In the genomic region with DNA sequence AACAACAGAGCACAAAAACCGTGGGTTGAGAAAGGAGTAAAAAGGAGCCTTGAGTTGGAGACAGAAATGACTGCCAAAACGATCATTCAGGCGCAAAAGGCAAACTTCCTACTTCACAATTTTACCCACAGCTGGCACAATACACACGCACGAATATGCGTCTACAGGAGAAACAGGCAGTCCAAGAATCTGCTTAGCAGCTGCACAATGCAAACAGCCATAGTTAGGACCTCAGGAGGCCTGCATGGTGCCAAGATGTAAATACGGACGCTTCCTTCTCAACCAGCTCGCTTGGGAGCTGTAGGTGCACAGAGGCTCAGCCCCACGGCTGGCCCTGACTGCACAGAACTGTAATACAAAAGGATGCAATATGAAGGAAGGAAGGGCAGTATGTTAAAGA, we compare ENCODE assay signal across 17 cellular contexts.
DNase-seq lines count a peak whose midpoint lies in the region; ATAC-seq and TF ChIP-seq lines count a peak whose summit lies in the region.
"Had no signal": no experiment of that assay in that cellular context is flagged by ENCODE, and none has a peak within 500 bp of the region (broad histone marks: within the 10 kb centered on the region; RNA-seq: fewer than 3 reads in every experiment).

No MANE protein-coding gene starts in this region.

- peaks cover 34% of the 10 kb centered on the region for H3K4me1 ChIP-seq in neural progenitor cell
- H3K4me1 ChIP-seq in foreskin keratinocyte, result peaks cover 4% of the 10 kb centered on the region
- H3K4me1 ChIP-seq: ascending aorta had no signal

- peak overlapping the region; percentile 54 for H3K4me2 ChIP-seq in neural progenitor cell

- no peaks in the 10 kb centered on the region for H3K27me3 ChIP-seq in neural progenitor cell
- no peaks in the 10 kb centered on the region for H3K27me3 ChIP-seq in foreskin keratinocyte
- H3K27me3 ChIP-seq: ascending aorta had no signal

- in situ Hi-C loops in astrocyte of the spinal cord (cut with HindIII; ENCODE audit: low sequenced_read_pairs), result no loop called here

- no peaks in the 10 kb centered on the region for H3K9me3 ChIP-seq in neural progenitor cell (ENCODE audit: low read depth)
- H3K9me3 ChIP-seq: ascending aorta had no signal

- no peaks in the 10 kb centered on the region for H3K27me3 Mint-ChIP-seq in neural progenitor cell (ENCODE audit: insufficient read depth, low read depth)
- peaks cover 8% of the 10 kb centered on the region for H3K27me3 Mint-ChIP-seq in stimulated activated naive CD8-positive, alpha-beta T cell treated with anti-CD3 and anti-CD28 coated beads, Interleukin-15, amount 100 ng/mL, for 72 hours

- peaks cover 6% of the 10 kb centered on the region for H4K20me1 ChIP-seq in neural progenitor cell (ENCODE audit: low read depth)

- peak overlapping the region; percentile 88 for H3K27ac Mint-ChIP-seq in neural progenitor cell
- no peak overlapping the region for H3K27ac Mint-ChIP-seq in stimulated activated naive CD8-positive, alpha-beta T cell treated with anti-CD3 and anti-CD28 coated beads, Interleukin-15, amount 100 ng/mL, for 72 hours
- H3K27ac Mint-ChIP-seq: activated T-helper 2 cell treated with anti-CD3 and anti-CD28 coated beads, Interferon-gamma antibody, Interleukin-2, Interleukin-4, amounts not matched to agents 10 μg/mL and 5 μg/mL and 100 μg/mL, durations not matched to agents 14 hours and 24 hours and 36 hours had no signal

- H3K27ac ChIP-seq in neural progenitor cell, result no peak overlapping the region
- H3K27ac ChIP-seq in foreskin keratinocyte, result no peak overlapping the region
- H3K27ac ChIP-seq: ascending aorta had no signal

- no peak for TF ChIP-seq CTCF in astrocyte of the spinal cord (IDR thresholded peaks at IDR 0.05; ENCODE audit: low read depth, low read length)
- TF ChIP-seq CTCF in neural progenitor cell (IDR thresholded peaks at IDR 0.05), result no peak
- TF ChIP-seq CTCF in foreskin keratinocyte (conservative IDR thresholded peaks at IDR 0.05), result no peak

- H3K4me1 Mint-ChIP-seq in neural progenitor cell, result peaks cover 41% of the 10 kb centered on the region
- H3K4me1 Mint-ChIP-seq in stimulated activated naive CD8-positive, alpha-beta T cell treated with anti-CD3 and anti-CD28 coated beads, Interleukin-15, amount 100 ng/mL, for 72 hours, result no peaks in the 10 kb centered on the region

- H3F3A ChIP-seq in neural progenitor cell (ENCODE audit: low read depth), result no peaks in the 10 kb centered on the region

- peak overlapping the region; percentile 25 for H3K4me3 Mint-ChIP-seq in neural progenitor cell
- H3K4me3 Mint-ChIP-seq in stimulated activated naive CD8-positive, alpha-beta T cell treated with anti-CD3 and anti-CD28 coated beads, Interleukin-15, amount 100 ng/mL, for 72 hours, result no peak overlapping the region

- peaks cover 6% of the 10 kb centered on the region for H3K79me2 ChIP-seq in neural progenitor cell (ENCODE audit: low read depth)

- no peak for ATAC-seq in stimulated activated naive CD8-positive, alpha-beta T cell treated with anti-CD3 and anti-CD28 coated beads, Interleukin-15, amount 100 ng/mL, for 72 hours
- ATAC-seq in foreskin keratinocyte, result no peak
- ATAC-seq: right cardiac atrium had no signal

- peaks cover 4% of the 10 kb centered on the region for H3K36me3 Mint-ChIP-seq in neural progenitor cell

- no peaks in the 10 kb centered on the region for H3K36me3 ChIP-seq in neural progenitor cell
- H3K36me3 ChIP-seq: ascending aorta had no signal

- H3K4me3 ChIP-seq in astrocyte of the spinal cord (ENCODE audit: low read depth, low read length) (no peak overlapping the region), neural progenitor cell (no peak overlapping the region)
- H3K4me3 ChIP-seq: ascending aorta had no signal

- H2AFZ ChIP-seq in neural progenitor cell (replicated peaks), result peak overlapping the region; percentile 77

- H3K9me3 Mint-ChIP-seq in neural progenitor cell, result no peaks in the 10 kb centered on the region
- no peaks in the 10 kb centered on the region for H3K9me3 Mint-ChIP-seq in stimulated activated naive CD8-positive, alpha-beta T cell treated with anti-CD3 and anti-CD28 coated beads, Interleukin-15, amount 100 ng/mL, for 72 hours
- H3K9me3 Mint-ChIP-seq: activated T-helper 2 cell treated with anti-CD3 and anti-CD28 coated beads, Interferon-gamma antibody, Interleukin-2, Interleukin-4, amounts not matched to agents 10 μg/mL and 5 μg/mL and 100 μg/mL, durations not matched to agents 14 hours and 24 hours and 36 hours had no signal

- DNase-seq in DMS153 treated with DMSO at 0.1 percent for 48 hours (lab: John Stamatoyannopoulos, UW; ENCODE audit: unreplicated experiment), result peak; percentile 19
- DNase-seq in NCI-H1092 (lab: John Stamatoyannopoulos, UW), result peak; percentile 25
- DNase-seq in astrocyte of the spinal cord (ENCODE audit: low read depth, low spot score), result peak; percentile 23
- peak; percentile 17 for DNase-seq in neural progenitor cell (ENCODE audit: low spot score)
- DNase-seq in stimulated activated naive CD8-positive, alpha-beta T cell treated with anti-CD3 and anti-CD28 coated beads, Interleukin-15, amount 100 ng/mL, for 72 hours, result no peak
- DNase-seq in activated effector memory CD4-positive, alpha-beta T cell treated with anti-CD3 and anti-CD28 coated beads, Interleukin-2, amount 50 U/mL, for 16 hours, result no peak
- DNase-seq in foreskin keratinocyte, result no peak
- DNase-seq: effector memory CD4-positive, alpha-beta T cell; GOT3; KG1; NCI-H510A treated with DMSO at 0.1 percent for 48 hours; right cardiac atrium; stimulated activated CD4-positive, alpha-beta T cell treated with anti-CD3 and anti-CD28 coated beads, Interleukin-4, amount 100 ng/mL, for 24 hours; stimulated activated naive CD4-positive, alpha-beta T cell; T-helper 2 cell had no signal

- H3K9ac ChIP-seq in neural progenitor cell, result no peak overlapping the region

Comparison
In these comparisons a context has a peak if more than half of its experiments do, and no peak if none do; other contexts are left out.
1. DNase-seq: peak in DMS153 treated with DMSO at 0.1 percent for 48 hours (single experiment), NCI-H1092 (single experiment), astrocyte of the spinal cord (single experiment) and neural progenitor cell (single experiment); none in stimulated activated naive CD8-positive, alpha-beta T cell treated with anti-CD3 and anti-CD28 coated beads, Interleukin-15, amount 100 ng/mL, for 72 hours (0 of 2), activated effector memory CD4-positive, alpha-beta T cell treated with anti-CD3 and anti-CD28 coated beads, Interleukin-2, amount 50 U/mL, for 16 hours (single experiment) and foreskin keratinocyte (0 of 2).